In the genomic region with DNA sequence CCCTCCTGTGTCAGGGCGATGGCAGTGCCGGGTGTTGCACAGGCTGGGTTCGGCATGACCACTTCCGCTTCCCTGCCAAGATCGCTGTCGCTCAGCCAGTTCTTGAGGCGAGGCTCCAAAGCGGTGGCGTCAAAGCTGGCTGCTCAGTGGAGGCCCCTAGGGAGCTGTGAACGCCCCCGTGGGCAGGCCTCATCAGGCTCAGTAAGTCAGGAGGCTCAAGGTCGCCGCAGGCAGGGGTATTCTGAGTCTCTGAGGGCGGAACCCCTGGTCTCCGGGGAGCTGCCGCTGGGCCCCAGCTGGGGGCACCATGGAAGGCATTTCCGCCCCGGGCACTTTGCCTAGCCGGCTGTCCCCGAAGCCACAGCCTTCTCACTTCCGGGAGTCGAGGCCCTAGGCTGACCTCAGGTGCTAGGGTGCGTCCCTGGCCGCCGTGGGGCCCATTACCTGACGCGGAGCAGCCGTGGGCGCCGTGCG, we compare ENCODE assay signal across 1 cellular context.
TF ChIP-seq lines count a peak whose summit lies in the region.

No MANE protein-coding gene starts in this region.

TF ChIP-seq in WTC11, 78 proteins besides CTCF, POLR2A, EP300 and RAD21 (continued from another document):
- TF ChIP-seq, protein P1, sequence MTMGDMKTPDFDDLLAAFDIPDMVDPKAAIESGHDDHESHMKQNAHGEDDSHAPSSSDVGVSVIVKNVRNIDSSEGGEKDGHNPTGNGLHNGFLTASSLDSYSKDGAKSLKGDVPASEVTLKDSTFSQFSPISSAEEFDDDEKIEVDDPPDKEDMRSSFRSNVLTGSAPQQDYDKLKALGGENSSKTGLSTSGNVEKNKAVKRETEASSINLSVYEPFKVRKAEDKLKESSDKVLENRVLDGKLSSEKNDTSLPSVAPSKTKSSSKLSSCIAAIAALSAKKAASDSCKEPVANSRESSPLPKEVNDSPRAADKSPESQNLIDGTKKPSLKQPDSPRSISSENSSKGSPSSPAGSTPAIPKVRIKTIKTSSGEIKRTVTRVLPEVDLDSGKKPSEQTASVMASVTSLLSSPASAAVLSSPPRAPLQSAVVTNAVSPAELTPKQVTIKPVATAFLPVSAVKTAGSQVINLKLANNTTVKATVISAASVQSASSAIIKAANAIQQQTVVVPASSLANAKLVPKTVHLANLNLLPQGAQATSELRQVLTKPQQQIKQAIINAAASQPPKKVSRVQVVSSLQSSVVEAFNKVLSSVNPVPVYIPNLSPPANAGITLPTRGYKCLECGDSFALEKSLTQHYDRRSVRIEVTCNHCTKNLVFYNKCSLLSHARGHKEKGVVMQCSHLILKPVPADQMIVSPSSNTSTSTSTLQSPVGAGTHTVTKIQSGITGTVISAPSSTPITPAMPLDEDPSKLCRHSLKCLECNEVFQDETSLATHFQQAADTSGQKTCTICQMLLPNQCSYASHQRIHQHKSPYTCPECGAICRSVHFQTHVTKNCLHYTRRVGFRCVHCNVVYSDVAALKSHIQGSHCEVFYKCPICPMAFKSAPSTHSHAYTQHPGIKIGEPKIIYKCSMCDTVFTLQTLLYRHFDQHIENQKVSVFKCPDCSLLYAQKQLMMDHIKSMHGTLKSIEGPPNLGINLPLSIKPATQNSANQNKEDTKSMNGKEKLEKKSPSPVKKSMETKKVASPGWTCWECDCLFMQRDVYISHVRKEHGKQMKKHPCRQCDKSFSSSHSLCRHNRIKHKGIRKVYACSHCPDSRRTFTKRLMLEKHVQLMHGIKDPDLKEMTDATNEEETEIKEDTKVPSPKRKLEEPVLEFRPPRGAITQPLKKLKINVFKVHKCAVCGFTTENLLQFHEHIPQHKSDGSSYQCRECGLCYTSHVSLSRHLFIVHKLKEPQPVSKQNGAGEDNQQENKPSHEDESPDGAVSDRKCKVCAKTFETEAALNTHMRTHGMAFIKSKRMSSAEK (CRISPR knock-in tag; IDR thresholded peaks at IDR 0.05; ENCODE audit: borderline replicate concordance) = no peak
- TF ChIP-seq IRF2 (CRISPR knock-in tag; IDR thresholded peaks at IDR 0.05; ENCODE audit: borderline replicate concordance, low read depth) (no peak), ZNF138 (CRISPR knock-in tag; conservative IDR thresholded peaks at IDR 0.05) (no peak), TCF7 (CRISPR knock-in tag; IDR thresholded peaks at IDR 0.05; ENCODE audit: low read depth) (no peak), MLX (CRISPR knock-in tag; IDR thresholded peaks at IDR 0.05) (no peak), CDX4 (CRISPR knock-in tag; IDR thresholded peaks at IDR 0.05; ENCODE audit: borderline replicate concordance) (no peak), HMGXB4 (CRISPR knock-in tag; IDR thresholded peaks at IDR 0.05) (no peak), STAT6 (CRISPR knock-in tag; conservative IDR thresholded peaks at IDR 0.05; ENCODE audit: low read depth) (no peak), FOXJ3 (CRISPR knock-in tag; IDR thresholded peaks at IDR 0.05; ENCODE audit: borderline replicate concordance) (no peak), ZNF219 (CRISPR knock-in tag; IDR thresholded peaks at IDR 0.05; ENCODE audit: borderline replicate concordance) (no peak), SMAD4 (CRISPR knock-in tag; IDR thresholded peaks at IDR 0.05) (no peak)
TF ChIP-seq in WTC11: peak in this region for 0.
